Comparison of ENCODE assay signal across 8 cellular contexts in the genomic region with DNA sequence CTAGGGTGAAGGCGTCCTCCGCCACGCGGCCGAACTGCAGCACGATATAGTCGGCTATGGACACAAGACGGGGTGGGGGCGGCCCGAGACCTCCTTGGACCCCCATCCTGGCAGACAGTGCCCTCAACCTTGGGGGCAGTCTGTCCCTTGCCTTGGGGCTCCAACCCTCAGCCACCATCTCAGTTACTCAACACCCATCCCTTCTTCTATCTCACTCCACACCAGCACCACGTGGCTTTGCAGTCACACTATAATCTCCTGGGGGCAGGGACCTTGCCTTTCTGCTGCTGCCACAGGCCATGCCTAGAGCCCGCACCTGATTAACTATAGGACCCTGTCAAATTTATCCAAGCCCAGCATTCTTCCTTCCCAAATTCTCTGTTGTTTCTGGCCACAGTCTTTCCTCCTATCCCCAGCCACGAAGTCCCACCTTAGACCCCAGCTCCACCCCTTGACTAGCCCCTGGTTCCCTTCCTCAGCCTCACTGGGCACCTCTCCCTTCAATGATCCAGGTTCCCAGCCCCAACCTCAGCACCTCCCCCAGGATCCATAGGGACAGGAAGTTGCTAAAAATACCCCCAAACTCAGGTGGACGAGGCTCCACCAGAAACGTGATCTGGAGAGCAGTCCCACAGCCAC. TPM values are rescaled to one million over a fixed set of nuclear protein-coding genes. Genes with fewer than 3 reads are reported as not detected.
DNase-seq lines count a peak whose midpoint lies in the region; TF ChIP-seq lines count a peak whose summit lies in the region.

No MANE protein-coding gene starts in this region.

- H3K4me3 ChIP-seq in NB4 (ENCODE audit: low read depth, low read length) (no peak overlapping the region), ectodermal cell (ENCODE audit: insufficient read depth, low read depth, low read length) (peak overlapping the region; percentile 59)

- 35 to 36% methylated on average over 15 of the region's 15 CpGs for WGBS in ectodermal cell, 2 experiments

- H3K27ac Mint-ChIP-seq in CD14-positive monocyte (peak overlapping the region in 2 of 7 donors; percentile 27 to 30), nephron progenitor cell (peak overlapping the region; percentile 92)

- no peak for TF ChIP-seq POLR2A in NB4 (IDR thresholded peaks at IDR 0.05; ENCODE audit: extremely low read depth, insufficient read length)

- H3K36me3 Mint-ChIP-seq in CD14-positive monocyte (peaks cover 2 to 5% of the 10 kb centered on the region in 2 donors), nephron progenitor cell (ENCODE audit: low read depth) (no peaks in the 10 kb centered on the region)

- H3K36me3 ChIP-seq in ectodermal cell (ENCODE audit: control insufficient read depth, insufficient read depth, low read length) = no peaks in the 10 kb centered on the region

- intact Hi-C loops in CD14-positive monocyte (cut with micrococcal nuclease) = no loop called here

- no peak for TF ChIP-seq CTCF in CD14-positive monocyte (IDR thresholded peaks at IDR 0.05)
- no peak for TF ChIP-seq CTCF in NB4 (IDR thresholded peaks at IDR 0.05; ENCODE audit: low read depth, low read length)
- no peak for TF ChIP-seq CTCF in nephron progenitor cell (IDR thresholded peaks at IDR 0.05)

- H3K27me3 ChIP-seq in ectodermal cell (ENCODE audit: control insufficient read depth, insufficient read depth, low read length, poor library complexity, severe bottlenecking) = peaks cover 29% of the 10 kb centered on the region

- H3K9me3 ChIP-seq in ectodermal cell (ENCODE audit: control insufficient read depth, low read length) = no peaks in the 10 kb centered on the region

- DNase-seq in CD14-positive monocyte (ENCODE audit: low spot score) (no peak), NB4 (ENCODE audit: low read depth) (peak; percentile 71), nephron progenitor cell (no peak), hypothalamus (lab: John Stamatoyannopoulos, UW) (no peak), RKO (ENCODE audit: low spot score) (no peak)
- DNase-seq in central memory CD4-positive, alpha-beta T cell = no peak
- no peak for DNase-seq in effector CD4-positive, alpha-beta T cell

- peaks cover 78 to 95% (median 81%) of the 10 kb centered on the region in 3 donors for H3K27me3 Mint-ChIP-seq in CD14-positive monocyte (ENCODE audit: low read depth in 3 of 3)
- no peaks in the 10 kb centered on the region for H3K27me3 Mint-ChIP-seq in nephron progenitor cell (ENCODE audit: low read depth, poor library complexity)

- H3K4me1 Mint-ChIP-seq in CD14-positive monocyte (peaks cover 28% of the 10 kb centered on the region), nephron progenitor cell (peaks cover 59% of the 10 kb centered on the region)

- H3K27ac ChIP-seq in ectodermal cell (ENCODE audit: insufficient read depth, low read depth, low read length, poor library complexity, severe bottlenecking) = no peak overlapping the region

- peaks cover 0 to 19% (median 8%) of the 10 kb centered on the region in 7 donors for H3K9me3 Mint-ChIP-seq in CD14-positive monocyte
- no peaks in the 10 kb centered on the region for H3K9me3 Mint-ChIP-seq in nephron progenitor cell

- H3K4me3 Mint-ChIP-seq in CD14-positive monocyte = peak overlapping the region; percentile 48 to 83
- H3K4me3 Mint-ChIP-seq in nephron progenitor cell = peak overlapping the region; percentile 83

- H3K4me1 ChIP-seq in ectodermal cell (ENCODE audit: control insufficient read depth, insufficient read depth, low read length) = peaks cover 30% of the 10 kb centered on the region

RNA-seq across cellular contexts. Expression of a gene that starts 1.6 kb away (rescaled TPM):
- polyA plus RNA-seq in CD14-positive monocyte = not detected
- 34.3 TPM for polyA plus RNA-seq in ectodermal cell (2013, experiment 1 of 4)
- polyA plus RNA-seq in ectodermal cell (2013, experiment 2 of 4) = 35.3 TPM
- 27.0 TPM for polyA plus RNA-seq in ectodermal cell (2013, experiment 3 of 4)
- polyA plus RNA-seq in ectodermal cell (2013, experiment 4 of 4) = 27.0 TPM

RNA-seq across cellular contexts. Expression of a gene that starts 14.2 kb away (rescaled TPM):
- polyA plus RNA-seq in CD14-positive monocyte = not detected
- polyA plus RNA-seq in ectodermal cell (2013, experiment 1 of 4) = 1.4 TPM
- polyA plus RNA-seq in ectodermal cell (2013, experiment 2 of 4) = 1.3 TPM
- polyA plus RNA-seq in ectodermal cell (2013, experiment 3 of 4) = 0.80 TPM
- polyA plus RNA-seq in ectodermal cell (2013, experiment 4 of 4) = 0.81 TPM

RNA-seq across cellular contexts. Expression of a gene that starts 30.3 kb away (rescaled TPM):
- 100 to 1,000 TPM; 345 to 421 TPM for polyA plus RNA-seq in CD14-positive monocyte
- polyA plus RNA-seq in ectodermal cell (2013, experiment 1 of 4) = 1,895 TPM
- 1,952 TPM for polyA plus RNA-seq in ectodermal cell (2013, experiment 2 of 4)
- polyA plus RNA-seq in ectodermal cell (2013, experiment 3 of 4) = 2,228 TPM
- 2,452 TPM for polyA plus RNA-seq in ectodermal cell (2013, experiment 4 of 4)

RNA-seq across cellular contexts. Expression of a gene that starts 46.4 kb away (rescaled TPM):
- 1 to 10 TPM; 1.8 to 3.0 TPM for polyA plus RNA-seq in CD14-positive monocyte
- polyA plus RNA-seq in ectodermal cell (2013, experiment 1 of 4) = 16.8 TPM
- polyA plus RNA-seq in ectodermal cell (2013, experiment 2 of 4) = 14.5 TPM
- polyA plus RNA-seq in ectodermal cell (2013, experiment 3 of 4) = 15.1 TPM
- 13.9 TPM for polyA plus RNA-seq in ectodermal cell (2013, experiment 4 of 4)
